Comparison of ENCODE assay signal across 24 cellular contexts in genomic region chr17:66807182-66807581, GRCh38. TPM values are rescaled to one million over a fixed set of nuclear protein-coding genes. Genes with fewer than 3 reads are reported as not detected.
DNase-seq lines count a peak whose midpoint lies in the region; ATAC-seq and TF ChIP-seq lines count a peak whose summit lies in the region.
"Had no signal": no experiment of that assay in that cellular context is flagged by ENCODE, and none has a peak within 500 bp of the region (broad histone marks: within the 10 kb centered on the region; RNA-seq: fewer than 3 reads in every experiment).

No MANE protein-coding gene starts in this region.

- H3K9me3 Mint-ChIP-seq in naive thymus-derived CD8-positive, alpha-beta T cell, result peaks cover 0 to 2% (median 0%) of the 10 kb centered on the region in 9 donors
- H3K9me3 Mint-ChIP-seq in T-helper 2 cell treated with Interferon-gamma antibody and Interleukin-4, amounts not matched to agents 5 μg/mL and 100 μg/mL, for 36 hours, result no peaks in the 10 kb centered on the region
- H3K9me3 Mint-ChIP-seq: H9 had no signal

- no peak for ATAC-seq in naive thymus-derived CD8-positive, alpha-beta T cell
- no peak for ATAC-seq in HG03460 (IDR thresholded peaks at IDR 0.05; ENCODE audit: unreplicated experiment)
- ATAC-seq: activated CD4-positive, CD25-positive, alpha-beta regulatory T cell treated with anti-CD3 and anti-CD28 coated beads, Interleukin-2, amount 50 U/mL, for 24 hours had no signal

- H3K36me3 ChIP-seq in OCI-LY7 (ENCODE audit: insufficient read depth, low read length), result no peaks in the 10 kb centered on the region
- H3K36me3 ChIP-seq: transverse colon had no signal

- H3K4me1 ChIP-seq in OCI-LY7 (ENCODE audit: insufficient read depth, low read length, poor library complexity, severe bottlenecking), result peaks cover 64% of the 10 kb centered on the region
- H3K4me1 ChIP-seq: SJSA1, transverse colon had no signal

- no peak for TF ChIP-seq EP300 in Ishikawa (IDR thresholded peaks at IDR 0.05; ENCODE audit: borderline replicate concordance)

- no peak overlapping the region for H3K27ac ChIP-seq in OCI-LY7 (ENCODE audit: low read depth, low read length, poor library complexity, severe bottlenecking)
- H3K27ac ChIP-seq: HL-60, SJSA1, transverse colon had no signal

- H3K79me2 ChIP-seq in OCI-LY7 (ENCODE audit: insufficient read depth, low read depth, low read length), result no peaks in the 10 kb centered on the region

- CTCF ChIA-PET in OCI-LY7 (lab: Charles Lee; ENCODE audit: unreplicated experiment), result no interaction called here

- H2AFZ ChIP-seq in OCI-LY7 (ENCODE audit: low read length), result peak overlapping the region; percentile 8; the same call in 1 of the 2 replicates

- H3K36me3 Mint-ChIP-seq in naive thymus-derived CD8-positive, alpha-beta T cell, result peaks cover 0 to 33% (median 15%) of the 10 kb centered on the region in 3 donors
- H3K36me3 Mint-ChIP-seq in T-helper 2 cell treated with Interferon-gamma antibody and Interleukin-4, amounts not matched to agents 5 μg/mL and 100 μg/mL, for 36 hours (ENCODE audit: low read depth), result peaks cover 19% of the 10 kb centered on the region
- H3K36me3 Mint-ChIP-seq: IgD-negative memory B cell had no signal

- H3K9me3 ChIP-seq in OCI-LY7 (ENCODE audit: low read length), result no peaks in the 10 kb centered on the region
- H3K9me3 ChIP-seq: SJSA1, transverse colon had no signal

- no peaks in the 10 kb centered on the region for H3K27me3 Mint-ChIP-seq in naive thymus-derived CD8-positive, alpha-beta T cell
- no peaks in the 10 kb centered on the region for H3K27me3 Mint-ChIP-seq in T-helper 2 cell treated with Interferon-gamma antibody and Interleukin-4, amounts not matched to agents 5 μg/mL and 100 μg/mL, for 36 hours (ENCODE audit: low read depth)
- H3K27me3 Mint-ChIP-seq: CD4-positive, CD25-positive, alpha-beta regulatory T cell had no signal

- H3K4me2 ChIP-seq in OCI-LY7 (ENCODE audit: low read length), result 0 out of 2 replicates have a peak overlapping the region, but pooled peaks have one; percentile 24

- peak overlapping the region in 2 of 10 donors; percentile 6 to 20 for H3K4me3 Mint-ChIP-seq in naive thymus-derived CD8-positive, alpha-beta T cell
- no peak overlapping the region for H3K4me3 Mint-ChIP-seq in T-helper 2 cell treated with Interferon-gamma antibody and Interleukin-4, amounts not matched to agents 5 μg/mL and 100 μg/mL, for 36 hours
- H3K4me3 Mint-ChIP-seq: CD4-positive, CD25-positive, alpha-beta regulatory T cell; H9; IgD-negative memory B cell had no signal

- BruUV-seq in OCI-LY7 (replicated peaks; lab: Mats Ljungman, UMichigan), result no TSS peak

- H4K20me1 ChIP-seq in OCI-LY7 (ENCODE audit: insufficient read depth, low read length), result no peaks in the 10 kb centered on the region

- no peak overlapping the region for H3K4me3 ChIP-seq in OCI-LY7 (ENCODE audit: low read depth, low read length, poor library complexity, severe bottlenecking)
- H3K4me3 ChIP-seq: SJSA1, transverse colon had no signal

- no peak for TF ChIP-seq RAD21 in Ishikawa (IDR thresholded peaks at IDR 0.05; ENCODE audit: low read depth)

- intact Hi-C loops in OCI-LY7 (cut with micrococcal nuclease; ENCODE audit: unreplicated experiment), result no loop called here

- no peaks in the 10 kb centered on the region for H3K9me2 ChIP-seq in OCI-LY7 (ENCODE audit: insufficient read depth, low read length)

- H3K27ac Mint-ChIP-seq in naive thymus-derived CD8-positive, alpha-beta T cell, result peak overlapping the region in 7 of 10 donors; percentile 25 to 89 (median 56)
- H3K27ac Mint-ChIP-seq in T-helper 2 cell treated with Interferon-gamma antibody and Interleukin-4, amounts not matched to agents 5 μg/mL and 100 μg/mL, for 36 hours, result no peak overlapping the region
- H3K27ac Mint-ChIP-seq: H9, IgD-negative memory B cell had no signal

- DNase-seq in NCI-H748 (lab: John Stamatoyannopoulos, UW; ENCODE audit: unreplicated experiment) (peak; percentile 74), NCI-H748 treated with DMSO at 0.1 percent for 48 hours (lab: John Stamatoyannopoulos, UW) (no peak), OCI-LY7 (ENCODE audit: low spot score) (no peak), SKM-1 treated with dmso at 0.1 percent for 144 hours (lab: John Stamatoyannopoulos, UW; ENCODE audit: unreplicated experiment) (no peak)
- DNase-seq in naive thymus-derived CD8-positive, alpha-beta T cell, result no peak
- DNase-seq in T-helper 2 cell treated with Interferon-gamma antibody and Interleukin-4, amounts not matched to agents 5 μg/mL and 100 μg/mL, for 36 hours (ENCODE audit: low spot score), result no peak
- DNase-seq: activated CD8-positive, alpha-beta memory T cell treated with anti-CD3 and anti-CD28 coated beads for 24 hours; CD4-positive, CD25-positive, alpha-beta regulatory T cell; cerebellar nuclear complex; glutamatergic neuron; H9; OCI-M1; retina; stimulated activated naive CD4-positive, alpha-beta T cell; T1000; transverse colon had no signal

- TF ChIP-seq CTCF in OCI-LY7 (conservative IDR thresholded peaks at IDR 0.05; ENCODE audit: low read length), result no peak

- POLR2A ChIA-PET in OCI-LY7 (lab: Charles Lee), result no interaction called here
- POLR2A ChIA-PET in naive thymus-derived CD8-positive, alpha-beta T cell (lab: Charles Lee), result no interaction called here

- H3K4me1 Mint-ChIP-seq in naive thymus-derived CD8-positive, alpha-beta T cell, result peaks cover 19 to 40% (median 29%) of the 10 kb centered on the region in 4 donors
- peaks cover 6% of the 10 kb centered on the region for H3K4me1 Mint-ChIP-seq in T-helper 2 cell treated with Interferon-gamma antibody and Interleukin-4, amounts not matched to agents 5 μg/mL and 100 μg/mL, for 36 hours (ENCODE audit: low read depth)
- H3K4me1 Mint-ChIP-seq: IgD-negative memory B cell had no signal

TF ChIP-seq in Ishikawa, 13 proteins besides CTCF, POLR2A, EP300 and RAD21:
- TF ChIP-seq NFIC (IDR thresholded peaks at IDR 0.05), result 0 out of 2 replicates have a peak, but pooled peaks have one; percentile 28
- TF ChIP-seq, protein P1, sequence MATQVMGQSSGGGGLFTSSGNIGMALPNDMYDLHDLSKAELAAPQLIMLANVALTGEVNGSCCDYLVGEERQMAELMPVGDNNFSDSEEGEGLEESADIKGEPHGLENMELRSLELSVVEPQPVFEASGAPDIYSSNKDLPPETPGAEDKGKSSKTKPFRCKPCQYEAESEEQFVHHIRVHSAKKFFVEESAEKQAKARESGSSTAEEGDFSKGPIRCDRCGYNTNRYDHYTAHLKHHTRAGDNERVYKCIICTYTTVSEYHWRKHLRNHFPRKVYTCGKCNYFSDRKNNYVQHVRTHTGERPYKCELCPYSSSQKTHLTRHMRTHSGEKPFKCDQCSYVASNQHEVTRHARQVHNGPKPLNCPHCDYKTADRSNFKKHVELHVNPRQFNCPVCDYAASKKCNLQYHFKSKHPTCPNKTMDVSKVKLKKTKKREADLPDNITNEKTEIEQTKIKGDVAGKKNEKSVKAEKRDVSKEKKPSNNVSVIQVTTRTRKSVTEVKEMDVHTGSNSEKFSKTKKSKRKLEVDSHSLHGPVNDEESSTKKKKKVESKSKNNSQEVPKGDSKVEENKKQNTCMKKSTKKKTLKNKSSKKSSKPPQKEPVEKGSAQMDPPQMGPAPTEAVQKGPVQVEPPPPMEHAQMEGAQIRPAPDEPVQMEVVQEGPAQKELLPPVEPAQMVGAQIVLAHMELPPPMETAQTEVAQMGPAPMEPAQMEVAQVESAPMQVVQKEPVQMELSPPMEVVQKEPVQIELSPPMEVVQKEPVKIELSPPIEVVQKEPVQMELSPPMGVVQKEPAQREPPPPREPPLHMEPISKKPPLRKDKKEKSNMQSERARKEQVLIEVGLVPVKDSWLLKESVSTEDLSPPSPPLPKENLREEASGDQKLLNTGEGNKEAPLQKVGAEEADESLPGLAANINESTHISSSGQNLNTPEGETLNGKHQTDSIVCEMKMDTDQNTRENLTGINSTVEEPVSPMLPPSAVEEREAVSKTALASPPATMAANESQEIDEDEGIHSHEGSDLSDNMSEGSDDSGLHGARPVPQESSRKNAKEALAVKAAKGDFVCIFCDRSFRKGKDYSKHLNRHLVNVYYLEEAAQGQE (IDR thresholded peaks at IDR 0.05; ENCODE audit: low read depth), result no peak

RNA-seq across cellular contexts. Expression of gene CACNG5, which starts 27.7 kb away (rescaled TPM):
- total RNA-seq in OCI-LY7 (2014; rRNA removed; shearing (Covaris generic)), result not detected in 2 replicates
- total RNA-seq in OCI-LY7 (2022), result not detected in 2 replicates
- total RNA-seq in naive thymus-derived CD8-positive, alpha-beta T cell, result not detected
- not detected for polyA plus RNA-seq in naive thymus-derived CD8-positive, alpha-beta T cell
- total RNA-seq: CD4-positive, CD25-positive, alpha-beta regulatory T cell; Daoy; liver; SJSA1 had no signal
- polyA plus RNA-seq: CD4-positive, CD25-positive, alpha-beta regulatory T cell; IgD-negative memory B cell; liver had no signal
